In genomic region chr15:68687136-68687735, GRCh38 we compare ENCODE assay signal across 1 cellular context.
TF ChIP-seq lines count a peak whose summit lies in the region.

No MANE protein-coding gene starts in this region.

TF ChIP-seq in HepG2, 621 proteins besides CTCF, POLR2A, EP300 and RAD21 (continued from another document):
- TF ChIP-seq ATM (IDR thresholded peaks at IDR 0.05; ENCODE audit: borderline replicate concordance): no peak
- TF ChIP-seq NKX3-1 (CRISPR knock-in tag; IDR thresholded peaks at IDR 0.05): no peak
- no peak for TF ChIP-seq ZNF280D (CRISPR knock-in tag; IDR thresholded peaks at IDR 0.05)
